In the genomic region with DNA sequence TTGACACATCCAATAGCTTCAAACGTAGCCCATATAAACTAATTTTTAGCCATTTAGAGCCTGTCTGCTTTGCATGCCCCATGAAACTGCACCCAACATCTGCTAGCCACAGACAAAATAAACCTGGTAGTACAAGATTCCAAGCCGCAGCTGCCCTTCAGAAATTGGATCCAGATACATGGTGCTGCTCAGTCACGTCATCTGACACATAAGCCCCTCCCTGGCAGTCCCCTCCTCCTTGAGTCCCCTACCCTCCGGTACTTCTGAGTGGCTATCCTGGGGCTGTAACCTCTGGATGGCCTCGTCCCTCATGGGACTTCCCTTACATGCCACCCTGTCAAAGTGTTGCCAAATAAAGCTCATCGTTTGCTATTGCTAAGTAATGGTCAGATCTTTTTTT, we compare ENCODE assay signal across 18 cellular contexts. TPM values are rescaled to one million over a fixed set of nuclear protein-coding genes. Genes with fewer than 3 reads are reported as not detected.
A peak's percentile ranks its signal among the peaks of the same experiment; 100 is the strongest.
DNase-seq lines count a peak whose midpoint lies in the region; TF ChIP-seq lines count a peak whose summit lies in the region.
"Had no signal": no experiment of that assay in that cellular context is flagged by ENCODE, and none has a peak within 500 bp of the region (broad histone marks: within the 10 kb centered on the region; RNA-seq: fewer than 3 reads in every experiment).

No MANE protein-coding gene starts in this region.

- peaks cover 50% of the 10 kb centered on the region for H3K4me1 Mint-ChIP-seq in nephron progenitor cell

- no peaks in the 10 kb centered on the region for H4K20me1 ChIP-seq in Karpas-422 (ENCODE audit: insufficient read depth, low read depth, low read length)
- H4K20me1 ChIP-seq: BLaER1 had no signal

- H3K27ac Mint-ChIP-seq in nephron progenitor cell = peak overlapping the region; percentile 67
- H3K27ac Mint-ChIP-seq: CD4-positive, alpha-beta T cell had no signal

- DNase-seq in AG09319 (ENCODE audit: extremely low read depth, low read depth) (peak; percentile 19), HFF-Myc (ENCODE audit: extremely low read depth, low read depth) (peak; percentile 22), fibroblast of peridontal ligament (ENCODE audit: extremely low read depth) (peak; percentile 51), nephron progenitor cell (no peak), Karpas-422 (no peak), GDM1 (lab: John Stamatoyannopoulos, UW) (no peak), Peyer's patch (no peak)
- DNase-seq in stimulated activated CD4-positive, alpha-beta T cell treated with anti-CD3 and anti-CD28 coated beads, Interleukin-1b, Interleukin-23, amount 100 ng/mL, for 48 hours = no peak
- DNase-seq: CD4-positive, alpha-beta T cell; COR-L47; DMS 273 treated with DMSO at 0.1 percent for 48 hours; GF-D8; KBM-7; NCI-H1092 treated with DMSO at 0.1 percent for 48 hours; NCI-H1436 treated with DMSO at 0.1 percent for 48 hours; NCI-H1930; NCI-H69 had no signal

- H3K27me3 ChIP-seq in Karpas-422 (ENCODE audit: low read length) = no peaks in the 10 kb centered on the region
- H3K27me3 ChIP-seq in Peyer's patch = no peaks in the 10 kb centered on the region
- H3K27me3 ChIP-seq: BLaER1 had no signal

- H3K9me3 ChIP-seq in Karpas-422 (ENCODE audit: low read length) = no peaks in the 10 kb centered on the region
- no peaks in the 10 kb centered on the region for H3K9me3 ChIP-seq in Peyer's patch
- H3K9me3 ChIP-seq: BLaER1 had no signal

- H3K4me1 ChIP-seq in Karpas-422 (ENCODE audit: low read length) = no peaks in the 10 kb centered on the region
- H3K4me1 ChIP-seq in Peyer's patch = peaks cover 0 to 6% (median 0%) of the 10 kb centered on the region in 4 donors
- H3K4me1 ChIP-seq: BLaER1 had no signal

- TF ChIP-seq POLR2A in Peyer's patch (IDR thresholded peaks at IDR 0.05) = no peak

- peaks cover 11% of the 10 kb centered on the region for H3K36me3 Mint-ChIP-seq in nephron progenitor cell (ENCODE audit: low read depth)

- no peaks in the 10 kb centered on the region for H3K9me3 Mint-ChIP-seq in nephron progenitor cell

- H3K79me2 ChIP-seq in Karpas-422 (ENCODE audit: low read length) = no peaks in the 10 kb centered on the region

- TF ChIP-seq CTCF in AG09319 (IDR thresholded peaks at IDR 0.05; ENCODE audit: low read depth, low read length) (no peak), HFF-Myc (IDR thresholded peaks at IDR 0.05; ENCODE audit: low read depth, low read length, missing control alignments) (no peak), nephron progenitor cell (IDR thresholded peaks at IDR 0.05) (no peak), Peyer's patch (IDR thresholded peaks at IDR 0.05) (no peak)

- no peak overlapping the region for H3K27ac ChIP-seq in Karpas-422 (ENCODE audit: low read length)
- H3K27ac ChIP-seq in Peyer's patch = no peak overlapping the region
- H3K27ac ChIP-seq: BLaER1 had no signal

- H3K9me2 ChIP-seq in Karpas-422 (replicated peaks; ENCODE audit: insufficient read depth, low read length) = no peaks in the 10 kb centered on the region

- H3K4me3 ChIP-seq in HFF-Myc (replicated peaks; ENCODE audit: low read depth, low read length) (no peak overlapping the region), Karpas-422 (ENCODE audit: low read length) (no peak overlapping the region), Peyer's patch (no peak overlapping the region)
- H3K4me3 ChIP-seq: BLaER1 had no signal

- peaks cover 4% of the 10 kb centered on the region for H3K27me3 Mint-ChIP-seq in nephron progenitor cell (ENCODE audit: low read depth, poor library complexity)
- H3K27me3 Mint-ChIP-seq: CD4-positive, alpha-beta T cell had no signal

- no peak overlapping the region for H3K9ac ChIP-seq in Karpas-422 (ENCODE audit: low read length)
- H3K9ac ChIP-seq: BLaER1 had no signal

- H2AFZ ChIP-seq in Karpas-422 (ENCODE audit: low read length) = no peak overlapping the region

- H3K4me3 Mint-ChIP-seq in nephron progenitor cell = no peak overlapping the region
- H3K4me3 Mint-ChIP-seq: CD4-positive, alpha-beta T cell had no signal

- H3K36me3 ChIP-seq in Karpas-422 (ENCODE audit: insufficient read depth, low read length) (no peaks in the 10 kb centered on the region), Peyer's patch (no peaks in the 10 kb centered on the region)

- no peak overlapping the region for H3K4me2 ChIP-seq in Karpas-422 (ENCODE audit: low read depth, low read length, poor library complexity, severe bottlenecking)
- H3K4me2 ChIP-seq: BLaER1 had no signal

RNA-seq across cellular contexts. Expression of a gene that starts 33.8 kb away (rescaled TPM):
- not detected in 2 replicates for total RNA-seq in Karpas-422 (2014; rRNA removed; shearing (Covaris generic); ENCODE audit: low replicate concordance)
- total RNA-seq in Peyer's patch = 1 to 10 TPM in 3 of 4 donors, not detected in 1; 1.3 to 6.3 (median 1.6) TPM

Comparison
In these comparisons a context has a peak if more than half of its experiments do, and no peak if none do; other contexts are left out.
1. DNase-seq: peak in AG09319 (single experiment), HFF-Myc (single experiment) and fibroblast of peridontal ligament (single experiment); none in nephron progenitor cell (single experiment), Karpas-422 (single experiment), GDM1 (single experiment), Peyer's patch (0 of 3) and stimulated activated CD4-positive, alpha-beta T cell treated with anti-CD3 and anti-CD28 coated beads, Interleukin-1b, Interleukin-23, amount 100 ng/mL, for 48 hours (single experiment).